ENCODE assay signal across 23 cellular contexts in genomic region chr2:203569677-203570316, GRCh38.
"Had no signal": no experiment of that assay in that cellular context is flagged by ENCODE, and none has a peak within 500 bp of the region (broad histone marks: within the 10 kb centered on the region; RNA-seq: fewer than 3 reads in every experiment).

No MANE protein-coding gene starts in this region.

- H3K9me3 Mint-ChIP-seq: activated B cell treated with CpG ODN at 0.5 μM for 24 hours; activated CD4-positive, alpha-beta T cell treated with anti-CD3 and anti-CD28 coated beads, Interleukin-2, amount 10 ng/mL, durations not matched to agents 24 days and 14 days; activated CD8-positive, alpha-beta T cell treated with anti-CD3 and anti-CD28 coated beads for 36 hours; mesothelial cell of epicardium; nephron progenitor cell had no signal

- H3K27ac ChIP-seq: coronary artery, tibial artery had no signal

- H3K4me3 ChIP-seq: coronary artery, lung, tibial artery had no signal

- H3K4me1 ChIP-seq: tibial artery had no signal

- H3K36me3 ChIP-seq: tibial artery had no signal

- H3K27me3 Mint-ChIP-seq: activated CD8-positive, alpha-beta T cell treated with anti-CD3 and anti-CD28 coated beads for 36 hours had no signal

- H3K36me3 Mint-ChIP-seq: mesothelial cell of epicardium had no signal

- DNase-seq: activated B cell treated with CpG ODN at 0.5 μM for 24 hours; activated CD4-positive, alpha-beta T cell treated with anti-CD3 and anti-CD28 coated beads, Interleukin-2, amount 10 ng/mL, durations not matched to agents 24 days and 14 days; activated CD8-positive, alpha-beta T cell treated with anti-CD3 and anti-CD28 coated beads for 36 hours; activated effector memory CD4-positive, alpha-beta T cell treated with anti-CD3 and anti-CD28 coated beads, Interleukin-2, amount 50 U/mL, for 16 hours; activated naive CD4-positive, alpha-beta T cell treated with anti-CD3 and anti-CD28 coated beads, Interleukin-2, amount 50 U/mL, for 16 hours; activated T-cell treated with anti-CD3 and anti-CD28 coated beads, Interleukin-2, amount 50 U/mL, for 1 hour; aorta; erythroblast; hypothalamus; nephron progenitor cell; nucleus accumbens; posterior cingulate gyrus; stimulated activated CD8-positive, alpha-beta memory T cell treated with anti-CD3 and anti-CD28 coated beads, Interleukin-4, amount 100 ng/mL, for 48 hours; stimulated activated naive CD4-positive, alpha-beta T cell treated with Interleukin-2 at 50 U/mL for 16 hours; T-helper 9 cell; tibial artery had no signal

- H3K27me3 ChIP-seq: tibial artery had no signal

- H3K9me3 ChIP-seq: tibial artery had no signal

- H3K4me1 Mint-ChIP-seq: activated B cell treated with CpG ODN at 0.5 μM for 24 hours had no signal

- ATAC-seq: activated CD8-positive, alpha-beta T cell treated with anti-CD3 and anti-CD28 coated beads for 36 hours had no signal

- H3K4me3 Mint-ChIP-seq: activated B cell treated with CpG ODN at 0.5 μM for 24 hours; activated CD4-positive, alpha-beta T cell treated with anti-CD3 and anti-CD28 coated beads, Interleukin-2, amount 10 ng/mL, durations not matched to agents 24 days and 14 days; activated CD8-positive, alpha-beta T cell treated with anti-CD3 and anti-CD28 coated beads for 36 hours; mesothelial cell of epicardium; nephron progenitor cell had no signal

- FAIRE-seq: endometrium, frontal cortex, keratinocyte, urothelium cell line had no signal

- H3K27ac Mint-ChIP-seq: activated B cell treated with CpG ODN at 0.5 μM for 24 hours; activated CD4-positive, alpha-beta T cell treated with anti-CD3 and anti-CD28 coated beads, Interleukin-2, amount 10 ng/mL, durations not matched to agents 24 days and 14 days; activated CD8-positive, alpha-beta T cell treated with anti-CD3 and anti-CD28 coated beads for 36 hours; mesothelial cell of epicardium; nephron progenitor cell had no signal
